28 cellular contexts compared by ENCODE assay signal in genomic region chr5:148785223-148785622, GRCh38.
"Had no signal": no experiment of that assay in that cellular context is flagged by ENCODE, and none has a peak within 500 bp of the region (broad histone marks: within the 10 kb centered on the region; RNA-seq: fewer than 3 reads in every experiment).

No MANE protein-coding gene starts in this region.

- H3K27ac ChIP-seq: stomach, suprapubic skin, testis, thoracic aorta, thyroid gland, tibial artery, tibial nerve, transverse colon, upper lobe of left lung, upper lobe of right lung, uterus, vagina had no signal

- FAIRE-seq: urothelium cell line had no signal

- H3K36me3 Mint-ChIP-seq: stimulated activated effector memory CD8-positive, alpha-beta T cell treated with anti-CD3 and anti-CD28 coated beads, Interleukin-12 subunit alpha, Interleukin-12 subunit beta, amount 100 ng/mL, for 72 hours; stimulated activated memory B cell treated with anti-CD40 and anti-IgM and Interleukin-4, amounts not matched to agents 10 μg/mL and 1 μg/mL and 100 μg/mL, for 72 hours; stimulated activated naive B cell treated with anti-CD40 and anti-IgM and Interleukin-4, amounts not matched to agents 10 μg/mL and 1 μg/mL and 100 μg/mL, for 72 hours; type B pancreatic cell had no signal

- DNase-seq: stimulated activated CD4-positive, alpha-beta T cell treated with anti-CD3 and anti-CD28 coated beads, Interleukin-2, amount 100 ng/mL, for 24 hours; stimulated activated CD4-positive, alpha-beta T cell treated with anti-CD3 and anti-CD28 coated beads, Interleukin-2, amount 100 ng/mL, for 48 hours; stimulated activated CD4-positive, alpha-beta T cell treated with anti-CD3 and anti-CD28 coated beads, Interleukin-4, amount 100 ng/mL, for 1 hour; stimulated activated CD4-positive, alpha-beta T cell treated with anti-CD3 and anti-CD28 coated beads, Interleukin-4, amount 100 ng/mL, for 4 hours; stimulated activated CD8-positive, alpha-beta memory T cell treated with anti-CD3 and anti-CD28 coated beads, Interleukin-4, amount 100 ng/mL, for 48 hours; stimulated activated naive B cell treated with anti-CD40 and anti-IgM and Interleukin-4, amounts not matched to agents 10 μg/mL and 1 μg/mL and 100 μg/mL, for 72 hours; stimulated activated naive CD4-positive, alpha-beta T cell; stimulated activated naive CD4-positive, alpha-beta T cell treated with Interleukin-2 at 50 U/mL for 16 hours; stimulated activated naive CD8-positive, alpha-beta T cell treated with anti-CD3 and anti-CD28 coated beads, Interleukin-15, Interleukin-2, amounts not matched to agents 100 U/mL and 50 U/mL, for 24 hours; stomach; substantia nigra; testis; thyroid gland; tibial artery; transverse colon; trophoblast cell; upper lobe of left lung; upper lobe of right lung; uterus had no signal

- H3K27me3 Mint-ChIP-seq: stimulated activated memory B cell treated with anti-CD40 and anti-IgM and Interleukin-4, amounts not matched to agents 10 μg/mL and 1 μg/mL and 100 μg/mL, for 72 hours had no signal

- H3K27ac Mint-ChIP-seq: stimulated activated effector memory CD8-positive, alpha-beta T cell treated with anti-CD3 and anti-CD28 coated beads, Interleukin-12 subunit alpha, Interleukin-12 subunit beta, amount 100 ng/mL, for 72 hours; stimulated activated memory B cell treated with anti-CD40 and anti-IgM and Interleukin-4, amounts not matched to agents 10 μg/mL and 1 μg/mL and 100 μg/mL, for 72 hours; stimulated activated naive B cell treated with anti-CD40 and anti-IgM and Interleukin-4, amounts not matched to agents 10 μg/mL and 1 μg/mL and 100 μg/mL, for 72 hours; stimulated activated naive CD8-positive, alpha-beta T cell treated with anti-CD3 and anti-CD28 coated beads, Interleukin-15, Interleukin-2, amounts not matched to agents 100 ng/mL and 50 ng/mL, for 24 hours; type B pancreatic cell had no signal

- H3K4me3 Mint-ChIP-seq: stimulated activated effector memory CD8-positive, alpha-beta T cell treated with anti-CD3 and anti-CD28 coated beads, Interleukin-12 subunit alpha, Interleukin-12 subunit beta, amount 100 ng/mL, for 72 hours; stimulated activated memory B cell treated with anti-CD40 and anti-IgM and Interleukin-4, amounts not matched to agents 10 μg/mL and 1 μg/mL and 100 μg/mL, for 72 hours; stimulated activated naive B cell treated with anti-CD40 and anti-IgM and Interleukin-4, amounts not matched to agents 10 μg/mL and 1 μg/mL and 100 μg/mL, for 72 hours; stimulated activated naive CD8-positive, alpha-beta T cell treated with anti-CD3 and anti-CD28 coated beads, Interleukin-15, Interleukin-2, amounts not matched to agents 100 ng/mL and 50 ng/mL, for 24 hours; type B pancreatic cell had no signal

- H3K36me3 ChIP-seq: stomach, suprapubic skin, thoracic aorta, thyroid gland, tibial artery, tibial nerve, transverse colon, upper lobe of left lung, upper lobe of right lung, uterus, vagina had no signal

- H3K4me1 ChIP-seq: stomach, suprapubic skin, testis, thyroid gland, tibial artery, tibial nerve, transverse colon, upper lobe of left lung, upper lobe of right lung, uterus, vagina had no signal

- H3K4me3 ChIP-seq: stomach, suprapubic skin, testis, thoracic aorta, thyroid gland, tibial artery, tibial nerve, transverse colon, upper lobe of left lung, upper lobe of right lung, uterus, vagina had no signal

- ATAC-seq: stimulated activated effector memory CD8-positive, alpha-beta T cell treated with anti-CD3 and anti-CD28 coated beads, Interleukin-12 subunit alpha, Interleukin-12 subunit beta, amount 100 ng/mL, for 72 hours; stimulated activated memory B cell treated with anti-CD40 and anti-IgM and Interleukin-4, amounts not matched to agents 10 μg/mL and 1 μg/mL and 100 μg/mL, for 72 hours; stimulated activated naive B cell treated with anti-CD40 and anti-IgM and Interleukin-4, amounts not matched to agents 10 μg/mL and 1 μg/mL and 100 μg/mL, for 72 hours; stimulated activated naive CD8-positive, alpha-beta T cell treated with anti-CD3 and anti-CD28 coated beads, Interleukin-15, Interleukin-2, amounts not matched to agents 100 U/mL and 50 U/mL, for 24 hours; upper lobe of right lung had no signal

- H3K4me1 Mint-ChIP-seq: stimulated activated effector memory CD8-positive, alpha-beta T cell treated with anti-CD3 and anti-CD28 coated beads, Interleukin-12 subunit alpha, Interleukin-12 subunit beta, amount 100 ng/mL, for 72 hours; stimulated activated memory B cell treated with anti-CD40 and anti-IgM and Interleukin-4, amounts not matched to agents 10 μg/mL and 1 μg/mL and 100 μg/mL, for 72 hours had no signal

- H3K27me3 ChIP-seq: stomach, suprapubic skin, testis, thyroid gland, tibial artery, tibial nerve, transverse colon, upper lobe of left lung, upper lobe of right lung, uterus, vagina had no signal

- H3K9me3 Mint-ChIP-seq: stimulated activated effector memory CD8-positive, alpha-beta T cell treated with anti-CD3 and anti-CD28 coated beads, Interleukin-12 subunit alpha, Interleukin-12 subunit beta, amount 100 ng/mL, for 72 hours; stimulated activated memory B cell treated with anti-CD40 and anti-IgM and Interleukin-4, amounts not matched to agents 10 μg/mL and 1 μg/mL and 100 μg/mL, for 72 hours; stimulated activated naive CD8-positive, alpha-beta T cell treated with anti-CD3 and anti-CD28 coated beads, Interleukin-15, Interleukin-2, amounts not matched to agents 100 ng/mL and 50 ng/mL, for 24 hours; type B pancreatic cell had no signal

- H3K9me3 ChIP-seq: stomach, suprapubic skin, testis, thoracic aorta, thyroid gland, tibial artery, tibial nerve, transverse colon, upper lobe of left lung, upper lobe of right lung, uterus, vagina had no signal
